In genomic region chr11:68678031-68678441, GRCh38 we compare ENCODE assay signal across 1 cellular context.
TF ChIP-seq lines count a peak whose summit lies in the region.

No MANE protein-coding gene starts in this region.

TF ChIP-seq in K562, 482 proteins besides CTCF, POLR2A, EP300 and RAD21 (continued from another document):
- TF ChIP-seq, protein P1, sequence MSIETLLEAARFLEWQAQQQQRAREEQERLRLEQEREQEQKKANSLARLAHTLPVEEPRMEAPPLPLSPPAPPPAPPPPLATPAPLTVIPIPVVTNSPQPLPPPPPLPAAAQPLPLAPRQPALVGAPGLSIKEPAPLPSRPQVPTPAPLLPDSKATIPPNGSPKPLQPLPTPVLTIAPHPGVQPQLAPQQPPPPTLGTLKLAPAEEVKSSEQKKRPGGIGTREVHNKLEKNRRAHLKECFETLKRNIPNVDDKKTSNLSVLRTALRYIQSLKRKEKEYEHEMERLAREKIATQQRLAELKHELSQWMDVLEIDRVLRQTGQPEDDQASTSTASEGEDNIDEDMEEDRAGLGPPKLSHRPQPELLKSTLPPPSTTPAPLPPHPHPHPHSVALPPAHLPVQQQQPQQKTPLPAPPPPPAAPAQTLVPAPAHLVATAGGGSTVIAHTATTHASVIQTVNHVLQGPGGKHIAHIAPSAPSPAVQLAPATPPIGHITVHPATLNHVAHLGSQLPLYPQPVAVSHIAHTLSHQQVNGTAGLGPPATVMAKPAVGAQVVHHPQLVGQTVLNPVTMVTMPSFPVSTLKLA (conservative IDR thresholded peaks at IDR 0.05): no peak
- TF ChIP-seq MAFG (tag; conservative IDR thresholded peaks at IDR 0.05) (peak; percentile 85), ZNF551 (CRISPR knock-in tag; IDR thresholded peaks at IDR 0.05) (no peak), C11orf30 (IDR thresholded peaks at IDR 0.05; ENCODE audit: low read depth) (peak; percentile 90), MAFF (IDR thresholded peaks at IDR 0.05; ENCODE audit: low read length) (peak; percentile 80), MAFK (IDR thresholded peaks at IDR 0.05; ENCODE audit: low read length) (peak; percentile 87)
- TF ChIP-seq, protein P2, sequence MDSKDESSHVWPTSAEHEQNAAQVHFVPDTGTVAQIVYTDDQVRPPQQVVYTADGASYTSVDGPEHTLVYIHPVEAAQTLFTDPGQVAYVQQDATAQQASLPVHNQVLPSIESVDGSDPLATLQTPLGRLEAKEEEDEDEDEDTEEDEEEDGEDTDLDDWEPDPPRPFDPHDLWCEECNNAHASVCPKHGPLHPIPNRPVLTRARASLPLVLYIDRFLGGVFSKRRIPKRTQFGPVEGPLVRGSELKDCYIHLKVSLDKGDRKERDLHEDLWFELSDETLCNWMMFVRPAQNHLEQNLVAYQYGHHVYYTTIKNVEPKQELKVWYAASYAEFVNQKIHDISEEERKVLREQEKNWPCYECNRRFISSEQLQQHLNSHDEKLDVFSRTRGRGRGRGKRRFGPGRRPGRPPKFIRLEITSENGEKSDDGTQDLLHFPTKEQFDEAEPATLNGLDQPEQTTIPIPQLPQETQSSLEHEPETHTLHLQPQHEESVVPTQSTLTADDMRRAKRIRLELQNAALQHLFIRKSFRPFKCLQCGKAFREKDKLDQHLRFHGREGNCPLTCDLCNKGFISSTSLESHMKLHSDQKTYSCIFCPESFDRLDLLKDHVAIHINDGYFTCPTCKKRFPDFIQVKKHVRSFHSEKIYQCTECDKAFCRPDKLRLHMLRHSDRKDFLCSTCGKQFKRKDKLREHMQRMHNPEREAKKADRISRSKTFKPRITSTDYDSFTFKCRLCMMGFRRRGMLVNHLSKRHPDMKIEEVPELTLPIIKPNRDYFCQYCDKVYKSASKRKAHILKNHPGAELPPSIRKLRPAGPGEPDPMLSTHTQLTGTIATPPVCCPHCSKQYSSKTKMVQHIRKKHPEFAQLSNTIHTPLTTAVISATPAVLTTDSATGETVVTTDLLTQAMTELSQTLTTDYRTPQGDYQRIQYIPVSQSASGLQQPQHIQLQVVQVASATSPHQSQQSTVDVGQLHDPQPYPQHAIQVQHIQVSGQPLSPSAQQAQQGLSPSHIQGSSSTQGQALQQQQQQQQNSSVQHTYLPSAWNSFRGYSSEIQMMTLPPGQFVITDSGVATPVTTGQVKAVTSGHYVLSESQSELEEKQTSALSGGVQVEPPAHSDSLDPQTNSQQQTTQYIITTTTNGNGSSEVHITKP (IDR thresholded peaks at IDR 0.05; ENCODE audit: partially characterized antibody): no peak
